ENCODE assay signal across 9 cellular contexts in the genomic region with DNA sequence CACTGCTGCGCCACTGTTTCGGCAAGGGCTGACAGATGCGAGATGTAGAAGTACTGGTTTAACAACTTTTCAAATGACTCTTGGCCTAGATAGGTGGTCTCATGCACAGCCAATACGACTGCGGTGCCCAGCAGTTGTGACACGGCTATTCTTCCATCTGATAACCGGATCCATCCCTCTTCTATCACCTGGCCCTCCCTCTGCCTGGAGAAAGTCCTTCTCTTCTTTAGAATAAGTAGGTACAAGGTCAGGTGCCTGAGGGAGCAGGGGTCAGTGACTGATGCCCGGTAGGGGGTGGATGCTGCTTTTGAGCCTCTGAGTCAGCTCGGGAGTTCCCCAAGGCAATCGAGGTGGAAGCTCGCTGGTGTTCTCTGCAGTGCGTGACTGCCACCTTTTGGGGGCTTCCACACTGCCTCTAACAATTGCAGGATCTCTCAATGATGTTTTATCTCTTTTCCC.
DNase-seq lines count a peak whose midpoint lies in the region; ATAC-seq, FAIRE-seq and TF ChIP-seq lines count a peak whose summit lies in the region.
"Had no signal": no experiment of that assay in that cellular context is flagged by ENCODE, and none has a peak within 500 bp of the region (broad histone marks: within the 10 kb centered on the region; RNA-seq: fewer than 3 reads in every experiment).

No MANE protein-coding gene starts in this region.

- DNase-seq in AG20443 (ENCODE audit: low spot score) (peak; percentile 10), NT2/D1 (ENCODE audit: low read depth, low spot score) (peak; percentile 64), glutamatergic neuron (peak; percentile 68), urothelium cell line (ENCODE audit: low spot score) (no peak), lower leg skin (ENCODE audit: low spot score in 2 of 2) (no peak), NCI-H2081 treated with DMSO at 0.1 percent for 48 hours (lab: John Stamatoyannopoulos, UW) (no peak)

- no peak overlapping the region for H3K9ac ChIP-seq in NT2/D1 (ENCODE audit: insufficient read length, low read depth)

- peaks cover 1% of the 10 kb centered on the region for H3K27me3 Mint-ChIP-seq in glutamatergic neuron (ENCODE audit: unreplicated experiment)

- TF ChIP-seq CTCF in glutamatergic neuron (IDR thresholded peaks at IDR 0.05; ENCODE audit: partially characterized antibody, unreplicated experiment) (no peak), lower leg skin (IDR thresholded peaks at IDR 0.05) (no peak)

- peaks cover 2% of the 10 kb centered on the region for H3K4me1 ChIP-seq in NT2/D1 (ENCODE audit: insufficient read depth, insufficient read length)

- intact Hi-C loops in lower leg skin (cut with DNase I; ENCODE audit: low total_unique reads) = no loop called here

- no peak for TF ChIP-seq POLR2A in lower leg skin (IDR thresholded peaks at IDR 0.05)

- peaks cover 14% of the 10 kb centered on the region for H3K9me3 ChIP-seq in NT2/D1 (ENCODE audit: insufficient read depth, low read length)

- FAIRE-seq in urothelium cell line (lab: Jason Lieb, UNC) = no peak

- H3K27me3 ChIP-seq in NT2/D1 (ENCODE audit: insufficient read depth, insufficient read length) = no peaks in the 10 kb centered on the region

- H3K4me3 ChIP-seq in NT2/D1 (ENCODE audit: insufficient read length, low read depth) (no peak overlapping the region), lower leg skin (ENCODE audit: low read depth, poor library complexity, severe bottlenecking) (no peak overlapping the region)
- H3K4me3 ChIP-seq: coronary artery had no signal

- no peak overlapping the region for H3K4me3 Mint-ChIP-seq in glutamatergic neuron (ENCODE audit: unreplicated experiment)

- no peaks in the 10 kb centered on the region for H3K36me3 Mint-ChIP-seq in glutamatergic neuron (ENCODE audit: unreplicated experiment)

- H3K27ac Mint-ChIP-seq in glutamatergic neuron (ENCODE audit: unreplicated experiment) = no peak overlapping the region

- H3K36me3 ChIP-seq in NT2/D1 (ENCODE audit: insufficient read depth, insufficient read length, low read length) = no peaks in the 10 kb centered on the region

- ATAC-seq in GM18867 (IDR thresholded peaks at IDR 0.05; ENCODE audit: unreplicated experiment) (peak; percentile 42), HG03469 (IDR thresholded peaks at IDR 0.05; ENCODE audit: unreplicated experiment) (no peak)

- H3K4me1 Mint-ChIP-seq in glutamatergic neuron (ENCODE audit: low read depth, unreplicated experiment) = peaks cover 5% of the 10 kb centered on the region

- H3K9me3 Mint-ChIP-seq in glutamatergic neuron (ENCODE audit: unreplicated experiment) = peaks cover 2% of the 10 kb centered on the region

- 64 to 66% methylated on average over 12 of the region's 12 CpGs for WGBS in lower leg skin, 2 donors

Comparison
In these comparisons a context has a peak if more than half of its experiments do, and no peak if none do; other contexts are left out.
1. DNase-seq: peak in AG20443 (single experiment), NT2/D1 (single experiment) and glutamatergic neuron (single experiment); none in urothelium cell line (single experiment), lower leg skin (0 of 2) and NCI-H2081 treated with DMSO at 0.1 percent for 48 hours (single experiment).